ENCODE assay signal across 10 cellular contexts in genomic region chr20:4130404-4131189, GRCh38. TPM values are rescaled to one million over a fixed set of nuclear protein-coding genes. Genes with fewer than 3 reads are reported as not detected.
A peak's percentile ranks its signal among the peaks of the same experiment; 100 is the strongest.
DNase-seq lines count a peak whose midpoint lies in the region; ATAC-seq, FAIRE-seq and TF ChIP-seq lines count a peak whose summit lies in the region.
"Had no signal": no experiment of that assay in that cellular context is flagged by ENCODE, and none has a peak within 500 bp of the region (broad histone marks: within the 10 kb centered on the region; RNA-seq: fewer than 3 reads in every experiment).

No MANE protein-coding gene starts in this region.

- no peak for FAIRE-seq in GM12892 (lab: Jason Lieb, UNC)

- H3K9me3 ChIP-seq in esophagus squamous epithelium (no peaks in the 10 kb centered on the region), BE2C (no peaks in the 10 kb centered on the region)

- H3K36me3 Mint-ChIP-seq in activated CD8-positive, alpha-beta T cell treated with anti-CD3 and anti-CD28 coated beads, Interleukin-2, amount 10 ng/mL, durations not matched to agents 7 days and 5 days (ENCODE audit: low read depth), result no peaks in the 10 kb centered on the region
- H3K36me3 Mint-ChIP-seq: activated naive CD4-positive, alpha-beta T cell treated with anti-CD3 and anti-CD28 coated beads, Interleukin-2, amount 50 U/mL, for 24 hours had no signal

- H4K20me1 ChIP-seq in KMS-11 (ENCODE audit: insufficient read depth), result no peaks in the 10 kb centered on the region

- H3K27ac Mint-ChIP-seq in activated CD8-positive, alpha-beta T cell treated with anti-CD3 and anti-CD28 coated beads, Interleukin-2, amount 10 ng/mL, durations not matched to agents 7 days and 5 days, result no peak overlapping the region
- H3K27ac Mint-ChIP-seq: activated naive CD4-positive, alpha-beta T cell treated with anti-CD3 and anti-CD28 coated beads, Interleukin-2, amount 50 U/mL, for 24 hours had no signal

- H3K4me3 ChIP-seq in KMS-11 (IDR thresholded peaks at IDR 0.05; ENCODE audit: insufficient read depth, low read depth, low read length) (no peak overlapping the region), esophagus squamous epithelium (no peak overlapping the region), BE2C (ENCODE audit: low read depth, low read length) (no peak overlapping the region)

- peaks cover 9% of the 10 kb centered on the region for H3K27me3 Mint-ChIP-seq in activated CD8-positive, alpha-beta T cell treated with anti-CD3 and anti-CD28 coated beads, Interleukin-2, amount 10 ng/mL, durations not matched to agents 7 days and 5 days (ENCODE audit: low read depth)

- H3K27me3 ChIP-seq in KMS-11 (ENCODE audit: insufficient read depth, low read depth) (no peaks in the 10 kb centered on the region), esophagus squamous epithelium (peaks cover 0 to 47% (median 0%) of the 10 kb centered on the region in 4 donors), BE2C (peaks cover 4% of the 10 kb centered on the region)

- no peak overlapping the region for H3K4me3 Mint-ChIP-seq in activated CD8-positive, alpha-beta T cell treated with anti-CD3 and anti-CD28 coated beads, Interleukin-2, amount 10 ng/mL, durations not matched to agents 7 days and 5 days
- H3K4me3 Mint-ChIP-seq: activated naive CD4-positive, alpha-beta T cell treated with anti-CD3 and anti-CD28 coated beads, Interleukin-2, amount 50 U/mL, for 24 hours had no signal

- no peaks in the 10 kb centered on the region for H3K9me3 Mint-ChIP-seq in activated CD8-positive, alpha-beta T cell treated with anti-CD3 and anti-CD28 coated beads, Interleukin-2, amount 10 ng/mL, durations not matched to agents 7 days and 5 days (ENCODE audit: insufficient read depth)
- H3K9me3 Mint-ChIP-seq: activated naive CD4-positive, alpha-beta T cell treated with anti-CD3 and anti-CD28 coated beads, Interleukin-2, amount 50 U/mL, for 24 hours had no signal

- peak overlapping the region; percentile 29; the same call in 1 of the 2 replicates for H3K4me2 ChIP-seq in KMS-11

- H2AFZ ChIP-seq in KMS-11 (ENCODE audit: low read depth), result no peak overlapping the region

- no peak for TF ChIP-seq POLR2A in GM12892 (IDR thresholded peaks at IDR 0.05; ENCODE audit: low read depth, low read length)
- TF ChIP-seq POLR2A in esophagus squamous epithelium (IDR thresholded peaks at IDR 0.05), result no peak

- H3K36me3 ChIP-seq in KMS-11 (ENCODE audit: insufficient read depth), result no peaks in the 10 kb centered on the region
- H3K36me3 ChIP-seq in esophagus squamous epithelium, result no peaks in the 10 kb centered on the region
- H3K36me3 ChIP-seq in BE2C, result no peaks in the 10 kb centered on the region

- intact Hi-C loops in esophagus squamous epithelium (cut with DNase I), result no loop called here

- CTCF ChIA-PET in activated CD8-positive, alpha-beta T cell treated with anti-CD3 and anti-CD28 coated beads, Interleukin-2, amount 10 ng/mL, durations not matched to agents 7 days and 5 days (lab: Charles Lee), result interaction anchor here (0.9 kb wide), 1 partner anchor 22 kb away, joined by 3 read pairs; no protein-coding TSS in a partner anchor

- POLR2A ChIA-PET in activated CD8-positive, alpha-beta T cell treated with anti-CD3 and anti-CD28 coated beads, Interleukin-2, amount 10 ng/mL, durations not matched to agents 7 days and 5 days (lab: Charles Lee), result interaction anchor here (0.9 kb wide), 1 partner anchor 17 kb away, joined by 3 read pairs; no protein-coding TSS in a partner anchor

- 9 to 40% methylated on average over 7 of the region's 8 CpGs for WGBS in esophagus squamous epithelium, 2 donors

- H3K79me2 ChIP-seq in KMS-11 (ENCODE audit: insufficient read depth, low read depth), result no peaks in the 10 kb centered on the region

- ATAC-seq in activated CD8-positive, alpha-beta T cell treated with anti-CD3 and anti-CD28 coated beads, Interleukin-2, amount 10 ng/mL, durations not matched to agents 7 days and 5 days, result peak; percentile 70

- H3K4me1 ChIP-seq in KMS-11 (ENCODE audit: low read depth, poor library complexity, severe bottlenecking), result peaks cover 28% of the 10 kb centered on the region
- H3K4me1 ChIP-seq in esophagus squamous epithelium, result peaks cover 0 to 9% (median 8%) of the 10 kb centered on the region in 3 donors
- no peaks in the 10 kb centered on the region for H3K4me1 ChIP-seq in BE2C

- H3K27ac ChIP-seq in KMS-11 (no peak overlapping the region), esophagus squamous epithelium (no peak overlapping the region)

- peaks cover 21% of the 10 kb centered on the region for H3K4me1 Mint-ChIP-seq in activated CD8-positive, alpha-beta T cell treated with anti-CD3 and anti-CD28 coated beads, Interleukin-2, amount 10 ng/mL, durations not matched to agents 7 days and 5 days (ENCODE audit: low read depth)

- no peak for TF ChIP-seq CTCF in KMS-11 (conservative IDR thresholded peaks at IDR 0.05; ENCODE audit: low read depth, low read length)
- no peak for TF ChIP-seq CTCF in esophagus squamous epithelium (IDR thresholded peaks at IDR 0.05)
- no peak for TF ChIP-seq CTCF in BE2C (IDR thresholded peaks at IDR 0.05; ENCODE audit: low read depth, low read length)

- DNase-seq in AG08395 (ENCODE audit: low spot score), result peak; percentile 66
- DNase-seq in activated CD8-positive, alpha-beta T cell treated with anti-CD3 and anti-CD28 coated beads, Interleukin-2, amount 10 ng/mL, durations not matched to agents 7 days and 5 days, result peak; percentile 62
- peak; percentile 76 for DNase-seq in kidney tubule cell (ENCODE audit: low spot score)
- no peak for DNase-seq in GM12892 (ENCODE audit: insufficient read length)
- no peak for DNase-seq in NCI-H146 treated with DMSO at 0.1 percent for 48 hours (lab: John Stamatoyannopoulos, UW; ENCODE audit: unreplicated experiment)
- DNase-seq in esophagus squamous epithelium (lab: John Stamatoyannopoulos, UW), result no peak
- no peak for DNase-seq in BE2C
- DNase-seq: NCI-H1694 had no signal

- H3K9ac ChIP-seq in KMS-11, result no peak overlapping the region

RNA-seq across cellular contexts. Expression of gene SMOX, which starts 18.0 kb away (rescaled TPM):
- total RNA-seq in activated CD8-positive, alpha-beta T cell treated with anti-CD3 and anti-CD28 coated beads, Interleukin-2, amount 10 ng/mL, durations not matched to agents 7 days and 5 days, result 1 to 10 TPM; 1.3 to 1.7 TPM
- not detected for polyA plus RNA-seq in GM12892 (2012; ENCODE audit: missing spikeins)
- total RNA-seq in esophagus squamous epithelium, result 10 to 100 TPM in 1 of 4 donors, 1 to 10 TPM in 3; 4.3 to 12.4 (median 6.0) TPM
- 3.3 TPM for polyA plus RNA-seq in BE2C (2012; ENCODE audit: insufficient read depth, insufficient read length, low read depth)

Comparison
In these comparisons a context has a peak if more than half of its experiments do, and no peak if none do; other contexts are left out.
1. DNase-seq: peak in AG08395 (single experiment), activated CD8-positive, alpha-beta T cell treated with anti-CD3 and anti-CD28 coated beads, Interleukin-2, amount 10 ng/mL, durations not matched to agents 7 days and 5 days (single experiment) and kidney tubule cell (single experiment); none in GM12892 (single experiment), NCI-H146 treated with DMSO at 0.1 percent for 48 hours (single experiment), esophagus squamous epithelium (single experiment) and BE2C (single experiment).